18 cellular contexts compared by ENCODE assay signal in the genomic region with DNA sequence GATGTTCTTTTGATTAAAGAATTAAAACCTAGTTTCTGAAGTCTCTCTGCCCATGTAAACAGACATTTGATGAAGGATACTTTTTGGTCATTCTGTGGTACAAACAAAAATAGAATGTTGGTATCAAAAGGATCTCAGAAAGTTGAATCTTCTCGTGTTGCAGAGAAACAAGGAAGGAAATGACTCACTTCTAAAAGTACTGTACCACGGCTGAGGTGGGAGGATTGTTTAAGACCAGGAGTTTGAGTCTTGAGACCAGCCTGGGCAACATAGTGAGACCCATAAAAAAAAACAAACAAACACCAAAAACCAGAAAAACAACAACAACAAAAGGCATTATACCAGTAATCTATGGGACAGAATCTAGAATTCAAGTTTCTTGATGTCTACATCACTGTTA.
DNase-seq lines count a peak whose midpoint lies in the region; ATAC-seq, FAIRE-seq and TF ChIP-seq lines count a peak whose summit lies in the region.
"Had no signal": no experiment of that assay in that cellular context is flagged by ENCODE, and none has a peak within 500 bp of the region (broad histone marks: within the 10 kb centered on the region; RNA-seq: fewer than 3 reads in every experiment).

No MANE protein-coding gene starts in this region.

- H3K4me3 ChIP-seq in brain microvascular endothelial cell (ENCODE audit: low read depth, low read length) = no peak overlapping the region
- H3K4me3 ChIP-seq: body of pancreas, gastrocnemius medialis, psoas muscle, smooth muscle cell, uterus had no signal

- no peak overlapping the region for H3K27ac ChIP-seq in brain microvascular endothelial cell
- H3K27ac ChIP-seq: body of pancreas, epithelial cell of prostate, gastrocnemius medialis, psoas muscle, uterus had no signal

- DNase-seq in Daoy (ENCODE audit: low read depth) (peak; percentile 42), NOMO-1 treated with DMSO at 0.1 percent for 48 hours (lab: John Stamatoyannopoulos, UW; ENCODE audit: unreplicated experiment) (peak; percentile 53), brain microvascular endothelial cell (peak; percentile 32), DMS153 (lab: John Stamatoyannopoulos, UW) (no peak), H54 (ENCODE audit: insufficient read length, low spot score) (no peak)
- no peak for DNase-seq in activated CD4-positive, alpha-beta T cell treated with anti-CD3 and anti-CD28 coated beads, Interleukin-2, amount 50 U/mL, for 4 hours
- DNase-seq: activated CD4-positive, alpha-beta memory T cell treated with anti-CD3 and anti-CD28 coated beads, Interleukin-2, amount 10 ng/mL, durations not matched to agents 7 days and 5 days; activated T-cell treated with anti-CD3 and anti-CD28 coated beads, Interleukin-2, amount 50 U/mL, for 48 hours; body of pancreas; gastrocnemius medialis; left cardiac atrium; NCI-H2171; psoas muscle; uterus had no signal

- TF ChIP-seq CTCF in brain microvascular endothelial cell (IDR thresholded peaks at IDR 0.05; ENCODE audit: low read depth, low read length, missing control alignments) = no peak

- FAIRE-seq in H54 (lab: Jason Lieb, UNC) = no peak

- TF ChIP-seq POLR2A in H54 (IDR thresholded peaks at IDR 0.05; ENCODE audit: low read depth, low read length) = no peak

- in situ Hi-C loops in brain microvascular endothelial cell (cut with HindIII; ENCODE audit: low pct_ligation_motif_present, low sequenced_read_pairs) = no loop called here

- H3K36me3 ChIP-seq in brain microvascular endothelial cell (replicated peaks) = no peaks in the 10 kb centered on the region
- H3K36me3 ChIP-seq: gastrocnemius medialis, uterus had no signal

- ATAC-seq in HG02885 (IDR thresholded peaks at IDR 0.05; ENCODE audit: poor library complexity, unreplicated experiment) (peak; percentile 54), GM21786 (IDR thresholded peaks at IDR 0.05; ENCODE audit: unreplicated experiment) (no peak)
- ATAC-seq: body of pancreas, gastrocnemius medialis, left cardiac atrium, psoas muscle had no signal

- no peaks in the 10 kb centered on the region for H3K27me3 ChIP-seq in brain microvascular endothelial cell (replicated peaks)
- H3K27me3 ChIP-seq: body of pancreas, gastrocnemius medialis, uterus had no signal

Comparison
In these comparisons a context has a peak if more than half of its experiments do, and no peak if none do; other contexts are left out.
1. DNase-seq: peak in Daoy (single experiment), NOMO-1 treated with DMSO at 0.1 percent for 48 hours (single experiment) and brain microvascular endothelial cell (single experiment); none in DMS153 (single experiment), activated CD4-positive, alpha-beta T cell treated with anti-CD3 and anti-CD28 coated beads, Interleukin-2, amount 50 U/mL, for 4 hours (0 of 2) and H54 (single experiment).